In genomic region chrX:123962794-123963373, GRCh38 we compare ENCODE assay signal across 8 cellular contexts. TPM values are rescaled to one million over a fixed set of nuclear protein-coding genes. Genes with fewer than 3 reads are reported as not detected.
DNase-seq lines count a peak whose midpoint lies in the region; ATAC-seq lines count a peak whose summit lies in the region.

No MANE protein-coding gene starts in this region.

- peak overlapping the region; percentile 81 to 82 for H3K4me3 ChIP-seq in CD4-positive, alpha-beta memory T cell (ENCODE audit: low read length in 2 of 2)
- peak overlapping the region; percentile 92 for H3K4me3 ChIP-seq in effector memory CD4-positive, alpha-beta T cell (ENCODE audit: insufficient read depth, low read depth, low read length, poor library complexity, severe bottlenecking)

- DNase-seq in CD4-positive, alpha-beta memory T cell, result peak; percentile 83 to 94 (median 88)
- DNase-seq in HT-29 (ENCODE audit: low spot score), result peak; percentile 86
- peak; percentile 43 for DNase-seq in NK-92 (lab: John Stamatoyannopoulos, UW; ENCODE audit: unreplicated experiment)
- DNase-seq in activated CD8-positive, alpha-beta memory T cell treated with anti-CD3 and anti-CD28 coated beads for 24 hours, result peak; percentile 84
- DNase-seq in effector memory CD4-positive, alpha-beta T cell, result peak; percentile 76 to 83 (median 77)
- peak; percentile 91 for DNase-seq in medulla oblongata (ENCODE audit: extremely low spot score)
- DNase-seq in stimulated activated CD4-positive, alpha-beta T cell treated with anti-CD3 and anti-CD28 coated beads, TNF-alpha, amount 100 ng/mL, for 48 hours (ENCODE audit: low read depth in 3 of 3), result peak; percentile 65 to 81 (median 76)

- H3K4me3 Mint-ChIP-seq in CD4-positive, alpha-beta memory T cell, result peak overlapping the region; percentile 89 to 99 (median 97)

- peak overlapping the region; percentile 98 for H3K27ac ChIP-seq in CD4-positive, alpha-beta memory T cell (ENCODE audit: low read depth, low read length)
- peak overlapping the region; percentile 98 for H3K27ac ChIP-seq in effector memory CD4-positive, alpha-beta T cell (ENCODE audit: insufficient read depth, low read length, poor library complexity, severe bottlenecking)

- CTCF ChIA-PET in CD4-positive, alpha-beta memory T cell (lab: Charles Lee; ENCODE audit: partially characterized antibody), result interaction anchor here (0.9 to 1.6 kb wide), 2 partner anchors 14 to 55 kb away, joined by 3 read pairs; no protein-coding TSS in a partner anchor

- no peaks in the 10 kb centered on the region for H3K27me3 ChIP-seq in CD4-positive, alpha-beta memory T cell (ENCODE audit: insufficient read depth, low read length)
- no peaks in the 10 kb centered on the region for H3K27me3 ChIP-seq in effector memory CD4-positive, alpha-beta T cell (replicated peaks; ENCODE audit: control insufficient read depth, insufficient read depth, low read length, poor library complexity, severe bottlenecking)

- H3K36me3 Mint-ChIP-seq in CD4-positive, alpha-beta memory T cell, result peaks cover 0 to 26% of the 10 kb centered on the region in 2 donors

- intact Hi-C loops in CD4-positive, alpha-beta memory T cell (cut with micrococcal nuclease), result loop anchor here (1.0 to 10.0 kb wide), 7 partner anchors 15 to 1169 kb away; partner anchors contain the start of genes SH2D1A and XIAP

- H3K9me3 ChIP-seq in CD4-positive, alpha-beta memory T cell (ENCODE audit: control insufficient read depth in 1 of 2, low read length in 2 of 2), result no peaks in the 10 kb centered on the region
- no peaks in the 10 kb centered on the region for H3K9me3 ChIP-seq in effector memory CD4-positive, alpha-beta T cell (ENCODE audit: control insufficient read depth, low read length)

- ATAC-seq in GM21360 (IDR thresholded peaks at IDR 0.05; ENCODE audit: unreplicated experiment), result peak; percentile 53

- no peaks in the 10 kb centered on the region for H3K36me3 ChIP-seq in CD4-positive, alpha-beta memory T cell (ENCODE audit: insufficient read depth, low read length)
- H3K36me3 ChIP-seq in effector memory CD4-positive, alpha-beta T cell (ENCODE audit: control insufficient read depth, insufficient read depth, low read length), result no peaks in the 10 kb centered on the region

- peaks cover 39% of the 10 kb centered on the region for H3K4me1 ChIP-seq in CD4-positive, alpha-beta memory T cell (ENCODE audit: insufficient read depth, low read length)
- no peaks in the 10 kb centered on the region for H3K4me1 ChIP-seq in effector memory CD4-positive, alpha-beta T cell (ENCODE audit: control insufficient read depth, insufficient read depth, low read length, poor library complexity, severe bottlenecking)

- peaks cover 0 to 1% of the 10 kb centered on the region in 2 donors for H3K27me3 Mint-ChIP-seq in CD4-positive, alpha-beta memory T cell

- H3K27ac Mint-ChIP-seq in CD4-positive, alpha-beta memory T cell, result peak overlapping the region; percentile 97 to 100 (median 98)

- POLR2A ChIA-PET in CD4-positive, alpha-beta memory T cell (lab: Charles Lee; ENCODE audit: partially characterized antibody), result interaction anchor here (0.8 to 1.6 kb wide), 13 partner anchors 10 to 407 kb away, joined by 3 to 8 read pairs (median 4); no protein-coding TSS in a partner anchor

- peaks cover 0 to 6% (median under 1%) of the 10 kb centered on the region in 8 donors for H3K9me3 Mint-ChIP-seq in CD4-positive, alpha-beta memory T cell

- peaks cover 21 to 57% (median 31%) of the 10 kb centered on the region in 4 donors for H3K4me1 Mint-ChIP-seq in CD4-positive, alpha-beta memory T cell

RNA-seq across cellular contexts. Expression of gene STAG2, which starts 1.4 kb away (rescaled TPM):
- 100 to 1,000 TPM; 117 to 124 TPM for total RNA-seq in CD4-positive, alpha-beta memory T cell
- polyA plus RNA-seq in CD4-positive, alpha-beta memory T cell, result 10 to 100 TPM; 47.8 to 57.4 TPM
- total RNA-seq in HT-29 (2014; rRNA removed; shearing (Covaris generic)), result 38.7 and 44.7 TPM in 2 replicates

Comparison
In these comparisons a context has a peak if more than half of its experiments do, and no peak if none do; other contexts are left out.
1. Peak in every context shown above with its lines: DNase-seq, ATAC-seq, H3K4me3 ChIP-seq and H3K27ac ChIP-seq.